Comparison of ENCODE assay signal across 8 cellular contexts in genomic region chr11:66592457-66593302, GRCh38. TPM values are rescaled to one million over a fixed set of nuclear protein-coding genes. Genes with fewer than 3 reads are reported as not detected.
DNase-seq lines count a peak whose midpoint lies in the region; ATAC-seq and TF ChIP-seq lines count a peak whose summit lies in the region.

TSS of gene CCDC87 (minus strand) at chr11:66593063. CDS start at chr11:66593015, 48 bp downstream.
TSS of gene CCS (plus strand) at chr11:66593185. CDS start at chr11:66593262, 77 bp downstream.

- ATAC-seq in HG02884 (IDR thresholded peaks at IDR 0.05; ENCODE audit: unreplicated experiment): peak; percentile 91
- ATAC-seq in right cardiac atrium: peak; percentile 97 to 98

- H3K4me3 ChIP-seq in right cardiac atrium (ENCODE audit: low read length): peak within 1 kb of the TSS; percentile 48
- H3K4me3 ChIP-seq in WERI-Rb-1 (ENCODE audit: low read depth, low read length): no peak within 1 kb of the TSS

- peaks cover 9% of the 10 kb centered on the region for H3K4me1 ChIP-seq in right cardiac atrium (ENCODE audit: control insufficient read depth, insufficient read depth, low read length)

- peak within 1 kb of the TSS; percentile 71 for H3K27ac ChIP-seq in angular gyrus (ENCODE audit: low read depth, low read length)
- peak within 1 kb of the TSS; percentile 37 for H3K27ac ChIP-seq in right cardiac atrium (ENCODE audit: low read length)
- H3K27ac ChIP-seq in WERI-Rb-1: no peak within 1 kb of the TSS

- DNase-seq in NCI-H146 treated with DMSO at 0.1 percent for 48 hours (lab: John Stamatoyannopoulos, UW; ENCODE audit: unreplicated experiment): peak; percentile 87
- peak; percentile 97 to 99 (median 99) for DNase-seq in T-helper 1 cell
- peak; percentile 99 to 100 (median 99) for DNase-seq in right cardiac atrium
- peak; percentile 85 for DNase-seq in renal cortical epithelial cell (ENCODE audit: low read depth)
- DNase-seq in WERI-Rb-1: no peak

- WGBS in right cardiac atrium: 15% methylated on average over 68 of the region's 68 CpGs

- H3K27me3 ChIP-seq in right cardiac atrium (ENCODE audit: control insufficient read depth, insufficient read depth) (no peaks in the 10 kb centered on the region), WERI-Rb-1 (ENCODE audit: insufficient read depth, low read depth, severe bottlenecking) (no peaks in the 10 kb centered on the region)

- no peak for TF ChIP-seq CTCF in WERI-Rb-1 (IDR thresholded peaks at IDR 0.05; ENCODE audit: low read depth, low read length)

- intact Hi-C loops in right cardiac atrium (cut with DNase I): loop anchor here in 2 of 4 donors (5.0 kb wide), 1 partner anchor 85 kb away; the partner anchor contains the start of gene RBM4B (in 2 of the 2)

- H3K9me3 ChIP-seq in right cardiac atrium (ENCODE audit: control insufficient read depth, low read length) (no peaks in the 10 kb centered on the region), WERI-Rb-1 (ENCODE audit: severe bottlenecking) (peaks cover 34% of the 10 kb centered on the region)

- H3K36me3 ChIP-seq in WERI-Rb-1: no peaks in the 10 kb centered on the region

- TF ChIP-seq POLR2A in GM15510 (IDR thresholded peaks at IDR 0.05; ENCODE audit: borderline replicate concordance, extremely low read depth, insufficient read length): peak; percentile 98

RNA-seq across cellular contexts. Expression of gene CCDC87, which starts in this region (rescaled TPM):
- total RNA-seq in right cardiac atrium (under 1 TPM; 0.53 to 0.99 (median 0.68) TPM), renal cortical epithelial cell (0.35 and 0.80 TPM in 2 replicates)
- 0.43 TPM for polyA plus RNA-seq in right cardiac atrium

RNA-seq across cellular contexts. Expression of gene CCS, which starts in this region (rescaled TPM):
- total RNA-seq in right cardiac atrium (10 to 100 TPM; 30.3 to 40.2 (median 34.2) TPM), renal cortical epithelial cell (21.0 and 23.8 TPM in 2 replicates)
- 45.8 TPM for polyA plus RNA-seq in right cardiac atrium
